In the genomic region with DNA sequence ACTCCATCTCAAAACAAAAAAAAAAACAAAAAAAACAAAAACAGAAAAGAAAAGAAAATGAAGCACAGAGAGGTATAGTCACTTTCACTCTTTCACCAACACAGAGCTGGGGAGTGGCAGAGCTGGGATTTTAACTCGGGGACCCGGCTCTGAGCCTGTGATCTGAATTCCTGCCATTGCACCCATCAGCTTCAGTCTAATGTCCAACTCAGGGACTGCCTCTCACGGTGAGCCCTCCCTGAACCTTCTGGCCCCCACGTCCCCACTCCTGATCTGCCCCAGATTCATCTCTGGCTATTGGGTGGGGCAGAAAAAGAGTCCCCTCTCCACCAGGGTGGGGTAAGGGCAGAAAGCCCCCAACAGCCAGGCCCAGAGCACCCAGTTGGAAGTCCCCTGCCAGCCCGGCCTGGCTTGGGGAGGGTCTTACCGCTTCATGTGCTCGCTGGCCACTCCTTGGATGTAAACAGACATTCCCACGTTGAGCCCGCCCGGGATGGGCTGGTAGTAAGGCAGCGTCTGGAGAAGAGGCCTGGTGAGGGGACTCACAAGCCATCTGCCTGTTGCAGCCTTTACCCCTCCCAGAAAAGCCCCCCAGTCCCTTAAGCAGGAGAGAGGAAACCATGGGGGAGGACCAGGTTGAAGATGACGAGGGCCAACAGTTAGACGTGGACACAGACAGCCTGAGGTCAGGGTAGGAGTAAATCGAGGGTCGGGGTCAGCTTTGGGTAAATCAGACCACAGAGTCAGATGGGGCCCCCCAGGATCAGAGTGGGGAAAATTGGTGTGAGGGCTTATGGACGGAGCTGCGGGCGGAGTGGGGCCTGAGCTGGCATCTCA, we compare ENCODE assay signal across 14 cellular contexts. TPM values are rescaled to one million over a fixed set of nuclear protein-coding genes. Genes with fewer than 3 reads are reported as not detected.
DNase-seq lines count a peak whose midpoint lies in the region; ATAC-seq and TF ChIP-seq lines count a peak whose summit lies in the region.
"Had no signal": no experiment of that assay in that cellular context is flagged by ENCODE, and none has a peak within 500 bp of the region (broad histone marks: within the 10 kb centered on the region; RNA-seq: fewer than 3 reads in every experiment).

No MANE protein-coding gene starts in this region.

- H3K9me3 Mint-ChIP-seq in nephron progenitor cell = peaks cover 4% of the 10 kb centered on the region
- H3K9me3 Mint-ChIP-seq: activated CD4-positive, alpha-beta memory T cell treated with anti-CD3 and anti-CD28 coated beads, Interleukin-2, amount 10 ng/mL, durations not matched to agents 7 days and 5 days had no signal

- no peak overlapping the region for H3K9ac ChIP-seq in IMR-90 (ENCODE audit: low read depth, low read length)
- H3K9ac ChIP-seq: BLaER1 treated with 17β-estradiol and CSF1 and Interleukin-3, amounts not matched to agents 10 nM and 100 nM had no signal

- dilution Hi-C loops in IMR-90 (cut with HindIII; ENCODE audit: low sequenced_read_pairs, unreplicated experiment) = no loop called here

- no TSS peak for BruUV-seq in IMR-90 (replicated peaks; lab: Mats Ljungman, UMichigan)

- no peak for TF ChIP-seq POLR2A in IMR-90 (IDR thresholded peaks at IDR 0.05; ENCODE audit: low read depth, low read length)
- no peak for TF ChIP-seq POLR2A in erythroblast (IDR thresholded peaks at IDR 0.05; ENCODE audit: low read length)

- no peak for DNase-seq in IMR-90
- DNase-seq in nephron progenitor cell = no peak
- no peak for DNase-seq in erythroblast (lab: John Stamatoyannopoulos, UW)
- no peak for DNase-seq in superior temporal gyrus (ENCODE audit: extremely low spot score)
- DNase-seq: activated CD4-positive, alpha-beta memory T cell treated with anti-CD3 and anti-CD28 coated beads, Interleukin-2, amount 10 ng/mL, durations not matched to agents 7 days and 5 days; heart right ventricle; NCI-H1436; NCI-H524 treated with DMSO at 0.1 percent for 48 hours; RPMI8226; stimulated activated CD4-positive, alpha-beta T cell treated with anti-CD3 and anti-CD28 coated beads, Interleukin-1b, Interleukin-23, amount 100 ng/mL, for 48 hours had no signal

- peak overlapping the region; percentile 92 for H3K27ac Mint-ChIP-seq in nephron progenitor cell
- H3K27ac Mint-ChIP-seq: activated CD4-positive, alpha-beta memory T cell treated with anti-CD3 and anti-CD28 coated beads, Interleukin-2, amount 10 ng/mL, durations not matched to agents 7 days and 5 days; stimulated activated memory B cell treated with anti-CD40 and anti-IgM and Interleukin-4, amounts not matched to agents 10 μg/mL and 1 μg/mL and 100 μg/mL, for 72 hours had no signal

- no peaks in the 10 kb centered on the region for H3K79me1 ChIP-seq in IMR-90 (ENCODE audit: low read depth in 1 of 2, low read length in 2 of 2)

- no peak for ATAC-seq in IMR-90 (ENCODE audit: low read depth)
- ATAC-seq: K562; stimulated activated memory B cell treated with anti-CD40 and anti-IgM and Interleukin-4, amounts not matched to agents 10 μg/mL and 1 μg/mL and 100 μg/mL, for 72 hours had no signal

- H2BK20ac ChIP-seq in IMR-90 (ENCODE audit: low read depth, low read length) = no peak overlapping the region

- H3K4me1 Mint-ChIP-seq in nephron progenitor cell = peaks cover 15% of the 10 kb centered on the region
- H3K4me1 Mint-ChIP-seq: activated CD4-positive, alpha-beta memory T cell treated with anti-CD3 and anti-CD28 coated beads, Interleukin-2, amount 10 ng/mL, durations not matched to agents 7 days and 5 days had no signal

- H3K56ac ChIP-seq in IMR-90 (ENCODE audit: extremely low read depth, insufficient read depth, low read length) = no peak overlapping the region

- H4K91ac ChIP-seq in IMR-90 (ENCODE audit: insufficient read depth, low read depth, low read length) = no peak overlapping the region

- no peak overlapping the region for H3K4me3 ChIP-seq in IMR-90 (ENCODE audit: insufficient read depth, low read depth, low read length)
- H3K4me3 ChIP-seq: BLaER1 treated with 17β-estradiol and CSF1 and Interleukin-3, amounts not matched to agents 10 nM and 100 nM; heart right ventricle; K562; lung had no signal

- intact Hi-C loops in IMR-90 (cut with micrococcal nuclease) = no loop called here

- H3K18ac ChIP-seq in IMR-90 (ENCODE audit: low read depth, low read length) = no peak overlapping the region

- CTCF ChIA-PET in IMR-90 (lab: Yijun Ruan, JAX) = no interaction called here

- TF ChIP-seq RAD21 in IMR-90 (IDR thresholded peaks at IDR 0.05; ENCODE audit: low read length) = no peak

- whole genome bisulfite sequencing in IMR-90 (ENCODE audit: extremely low coverage in 2 of 2, insufficient read length in 1 of 2), 2 experiments = 76% methylated on average over 6 of the region's 18 CpGs; no CpG with 5 or more reads in 1 of the 2 experiments

- H4K8ac ChIP-seq in IMR-90 (ENCODE audit: low read depth in 2 of 2, low read length in 2 of 2) = no peak overlapping the region

- H3K27me3 Mint-ChIP-seq in nephron progenitor cell (ENCODE audit: low read depth, poor library complexity) = peaks cover 3% of the 10 kb centered on the region
- H3K27me3 Mint-ChIP-seq: activated CD4-positive, alpha-beta memory T cell treated with anti-CD3 and anti-CD28 coated beads, Interleukin-2, amount 10 ng/mL, durations not matched to agents 7 days and 5 days; stimulated activated memory B cell treated with anti-CD40 and anti-IgM and Interleukin-4, amounts not matched to agents 10 μg/mL and 1 μg/mL and 100 μg/mL, for 72 hours had no signal

- H2BK120ac ChIP-seq in IMR-90 (ENCODE audit: low read depth, low read length) = no peak overlapping the region

- H3K36me3 Mint-ChIP-seq in nephron progenitor cell (ENCODE audit: low read depth) = peaks cover 19% of the 10 kb centered on the region

- peaks cover 22% of the 10 kb centered on the region for H3K36me3 ChIP-seq in IMR-90 (ENCODE audit: control insufficient read depth, insufficient read depth, low read length)

- no peak overlapping the region for H3K23ac ChIP-seq in IMR-90 (ENCODE audit: low read depth, low read length)

- POLR2A ChIA-PET in IMR-90 (lab: Charles Lee; ENCODE audit: unreplicated experiment) = no interaction called here

- no peaks in the 10 kb centered on the region for H3K4me1 ChIP-seq in IMR-90 (ENCODE audit: control insufficient read depth, insufficient read depth, low read length)
- H3K4me1 ChIP-seq: heart right ventricle had no signal

- H3K9me1 ChIP-seq in IMR-90 (ENCODE audit: insufficient read depth, low read length) = 0 out of 2 replicates have a peak, but pooled peaks cover 3% of the 10 kb centered on the region

- H3K4ac ChIP-seq in IMR-90 (ENCODE audit: low read depth, low read length) = no peak overlapping the region

- in situ Hi-C loops in IMR-90 (cut with MboI; ENCODE audit: low sequenced_read_pairs) = no loop called here

- no peaks in the 10 kb centered on the region for H3K9me3 ChIP-seq in IMR-90 (ENCODE audit: control insufficient read depth, insufficient read depth, low read length)
- H3K9me3 ChIP-seq: heart right ventricle had no signal

- no peak overlapping the region for H2BK15ac ChIP-seq in IMR-90 (ENCODE audit: low read depth, low read length)

- H3K27me3 ChIP-seq in IMR-90 (ENCODE audit: control insufficient read depth, insufficient read depth, low read length) = no peaks in the 10 kb centered on the region
- H3K27me3 ChIP-seq: BLaER1 treated with 17β-estradiol and CSF1 and Interleukin-3, amounts not matched to agents 10 nM and 100 nM; heart right ventricle had no signal

- no peak overlapping the region for H3K4me2 ChIP-seq in IMR-90 (ENCODE audit: low read depth, low read length)
- H3K4me2 ChIP-seq: BLaER1 treated with 17β-estradiol and CSF1 and Interleukin-3, amounts not matched to agents 10 nM and 100 nM had no signal

- TF ChIP-seq CTCF in IMR-90 (conservative IDR thresholded peaks at IDR 0.05; ENCODE audit: low read depth, low read length) (no peak), nephron progenitor cell (IDR thresholded peaks at IDR 0.05) (no peak)

- H2BK5ac ChIP-seq in IMR-90 (ENCODE audit: low read depth, low read length, poor library complexity, severe bottlenecking) = no peak overlapping the region

- H3K14ac ChIP-seq in IMR-90 (replicated peaks; ENCODE audit: low read depth, low read length) = no peak overlapping the region

- peak overlapping the region; percentile 4 for H3K4me3 Mint-ChIP-seq in nephron progenitor cell
- H3K4me3 Mint-ChIP-seq: activated CD4-positive, alpha-beta memory T cell treated with anti-CD3 and anti-CD28 coated beads, Interleukin-2, amount 10 ng/mL, durations not matched to agents 7 days and 5 days; stimulated activated memory B cell treated with anti-CD40 and anti-IgM and Interleukin-4, amounts not matched to agents 10 μg/mL and 1 μg/mL and 100 μg/mL, for 72 hours had no signal

- H3K27ac ChIP-seq in IMR-90 (ENCODE audit: insufficient read depth, low read length) = no peak overlapping the region
- H3K27ac ChIP-seq: BLaER1 treated with 17β-estradiol and CSF1 and Interleukin-3, amounts not matched to agents 10 nM and 100 nM; heart right ventricle had no signal

- H2AK9ac ChIP-seq in IMR-90 (replicated peaks; ENCODE audit: low read depth, low read length, poor library complexity) = peak overlapping the region; percentile 72

- H4K20me1 ChIP-seq in IMR-90 (ENCODE audit: insufficient read depth, low read length) = no peaks in the 10 kb centered on the region

- no peak overlapping the region for H2AK5ac ChIP-seq in IMR-90 (ENCODE audit: low read depth, low read length)

- no peak overlapping the region for H4K5ac ChIP-seq in IMR-90 (ENCODE audit: low read depth, low read length)

- peak overlapping the region; percentile 21 for H2AFZ ChIP-seq in IMR-90 (replicated peaks; ENCODE audit: low read length, poor library complexity)

RNA-seq across cellular contexts. Expression of gene LGALS4, which starts 0.5 kb away (rescaled TPM):
- not detected in 2 replicates for total RNA-seq in IMR-90 (2012; rRNA removed)
- 0.10 and 0.29 TPM in 2 replicates for polyA plus RNA-seq in IMR-90 (2012; rRNA removed)
- polyA plus RNA-seq in IMR-90 (2012; cell fraction: cytosol; rRNA removed) = not detected in 2 replicates
- polyA plus RNA-seq in IMR-90 (2012; cell fraction: nucleus; rRNA removed; ENCODE audit: low replicate concordance) = 1.2 and 1.3 TPM in 2 replicates

RNA-seq across cellular contexts. Expression of gene ECH1, which starts 19.4 kb away (rescaled TPM):
- total RNA-seq in IMR-90 (2012; rRNA removed) = 15.0 and 15.6 TPM in 2 replicates
- 62.1 and 62.3 TPM in 2 replicates for polyA plus RNA-seq in IMR-90 (2012; rRNA removed)
- 91.1 and 125 TPM in 2 replicates for polyA plus RNA-seq in IMR-90 (2012; cell fraction: cytosol; rRNA removed)
- polyA plus RNA-seq in IMR-90 (2012; cell fraction: nucleus; rRNA removed; ENCODE audit: low replicate concordance) = 56.4 and 61.3 TPM in 2 replicates

RNA-seq across cellular contexts. Expression of gene LGALS7B, which starts 23.2 kb away (rescaled TPM):
- total RNA-seq in IMR-90 (2012; rRNA removed) = not detected in 2 replicates
- polyA plus RNA-seq in IMR-90 (2012; rRNA removed) = not detected in 2 replicates
- polyA plus RNA-seq in IMR-90 (2012; cell fraction: cytosol; rRNA removed) = not detected in 2 replicates
- not detected in 2 replicates for polyA plus RNA-seq in IMR-90 (2012; cell fraction: nucleus; rRNA removed; ENCODE audit: low replicate concordance)
- total RNA-seq: activated CD4-positive, alpha-beta memory T cell treated with anti-CD3 and anti-CD28 coated beads, Interleukin-2, amount 10 ng/mL, durations not matched to agents 7 days and 5 days; K562 had no signal
- polyA plus RNA-seq: K562 had no signal

RNA-seq across cellular contexts. Expression of gene HNRNPL, which starts 37.6 kb away (rescaled TPM):
- total RNA-seq in IMR-90 (2012; rRNA removed) = 316 and 429 TPM in 2 replicates
- polyA plus RNA-seq in IMR-90 (2012; rRNA removed) = 277 and 280 TPM in 2 replicates
- 159 and 260 TPM in 2 replicates for polyA plus RNA-seq in IMR-90 (2012; cell fraction: cytosol; rRNA removed)
- 202 and 318 TPM in 2 replicates for polyA plus RNA-seq in IMR-90 (2012; cell fraction: nucleus; rRNA removed; ENCODE audit: low replicate concordance)

RNA-seq across cellular contexts. Expression of gene LGALS7, which starts 38.9 kb away (rescaled TPM):
- not detected in 2 replicates for total RNA-seq in IMR-90 (2012; rRNA removed)
- polyA plus RNA-seq in IMR-90 (2012; rRNA removed) = not detected in 2 replicates
- not detected in 2 replicates for polyA plus RNA-seq in IMR-90 (2012; cell fraction: cytosol; rRNA removed)
- not detected in 2 replicates for polyA plus RNA-seq in IMR-90 (2012; cell fraction: nucleus; rRNA removed; ENCODE audit: low replicate concordance)
- total RNA-seq: activated CD4-positive, alpha-beta memory T cell treated with anti-CD3 and anti-CD28 coated beads, Interleukin-2, amount 10 ng/mL, durations not matched to agents 7 days and 5 days; heart right ventricle; K562 had no signal
- polyA plus RNA-seq: heart right ventricle, K562 had no signal
